ENCODE assay signal across 8 cellular contexts in the genomic region with DNA sequence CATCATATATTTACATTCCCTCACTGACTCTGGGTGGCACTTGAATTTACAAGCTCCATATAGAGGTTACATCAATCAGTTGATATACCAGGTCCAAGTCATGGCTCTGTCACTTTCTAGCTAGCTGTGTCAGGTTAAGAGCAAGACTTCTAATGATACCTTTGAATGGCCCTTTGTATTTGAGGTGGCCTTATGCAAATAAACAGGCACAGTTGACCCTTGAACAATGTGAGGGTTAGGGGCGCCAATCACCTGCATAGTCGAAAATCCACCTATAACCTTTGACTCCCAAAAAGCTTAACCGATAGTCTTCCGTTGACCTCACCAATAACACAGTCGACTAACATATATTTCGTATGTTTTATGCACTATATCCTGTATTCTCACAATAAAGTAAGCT. TPM values are rescaled to one million over a fixed set of nuclear protein-coding genes. Genes with fewer than 3 reads are reported as not detected.
"Had no signal": no experiment of that assay in that cellular context is flagged by ENCODE, and none has a peak within 500 bp of the region (broad histone marks: within the 10 kb centered on the region; RNA-seq: fewer than 3 reads in every experiment).

No MANE protein-coding gene starts in this region.

- DNase-seq: GDM1, GF-D8 had no signal

- H3K4me3 ChIP-seq: GM12878 had no signal

- FAIRE-seq: G401.6, GM12878, GM12891, GM18507, GM19239 had no signal

- ATAC-seq: GM12878 had no signal

RNA-seq across cellular contexts. Expression of gene PTTG2, which starts 1.3 kb away (rescaled TPM):
- total RNA-seq: G401 had no signal
